ENCODE assay signal across 1 cellular context in genomic region chr6:31621320-31621939, GRCh38.
TF ChIP-seq lines count a peak whose summit lies in the region.

No MANE protein-coding gene starts in this region.

TF ChIP-seq in HCT116, 20 proteins besides CTCF, POLR2A, EP300 and RAD21 (continued from another document):
- TF ChIP-seq ELF1 (IDR thresholded peaks at IDR 0.05; ENCODE audit: borderline replicate concordance, low read depth) (no peak), CEBPB (IDR thresholded peaks at IDR 0.05; ENCODE audit: low read depth) (no peak), FOSL1 (IDR thresholded peaks at IDR 0.05; ENCODE audit: low read depth) (no peak)
